Comparison of ENCODE assay signal across 20 cellular contexts in genomic region chr17:57535652-57536018, GRCh38.
DNase-seq lines count a peak whose midpoint lies in the region; ATAC-seq and TF ChIP-seq lines count a peak whose summit lies in the region.
"Had no signal": no experiment of that assay in that cellular context is flagged by ENCODE, and none has a peak within 500 bp of the region (broad histone marks: within the 10 kb centered on the region; RNA-seq: fewer than 3 reads in every experiment).

No MANE protein-coding gene starts in this region.

- 0 out of 4 replicates have a peak, but pooled peaks cover 0 to 8% of the 10 kb centered on the region in 2 experiments for H3K79me1 ChIP-seq in IMR-90 (ENCODE audit: low read depth in 1 of 2, low read length in 2 of 2)

- H2BK120ac ChIP-seq in IMR-90 (ENCODE audit: low read depth, low read length): no peak overlapping the region

- peak overlapping the region; percentile 56 for H3K27ac Mint-ChIP-seq in stimulated activated effector memory CD8-positive, alpha-beta T cell treated with anti-CD3 and anti-CD28 coated beads, Interleukin-12 subunit alpha, Interleukin-12 subunit beta, amount 100 ng/mL, for 72 hours
- H3K27ac Mint-ChIP-seq in WTC11: no peak overlapping the region

- no peak overlapping the region; the same call in 1 of the 2 replicates for H3K14ac ChIP-seq in IMR-90 (replicated peaks; ENCODE audit: low read depth, low read length)

- 0 out of 2 replicates have a peak overlapping the region, but pooled peaks have one; percentile 19 for H3K4ac ChIP-seq in IMR-90 (ENCODE audit: low read depth, low read length)

- no peak overlapping the region for H2BK15ac ChIP-seq in IMR-90 (ENCODE audit: low read depth, low read length)

- no peak for TF ChIP-seq POLR2A in IMR-90 (IDR thresholded peaks at IDR 0.05; ENCODE audit: low read depth, low read length)
- TF ChIP-seq POLR2A in gastrocnemius medialis (IDR thresholded peaks at IDR 0.05): no peak

- H4K8ac ChIP-seq in IMR-90 (ENCODE audit: low read depth in 2 of 2, low read length in 2 of 2): no peak overlapping the region

- TF ChIP-seq CTCF in IMR-90 (conservative IDR thresholded peaks at IDR 0.05; ENCODE audit: low read depth, low read length) (no peak), liver (IDR thresholded peaks at IDR 0.05; ENCODE audit: low read depth, low read length, missing input control) (no peak), WTC11 (IDR thresholded peaks at IDR 0.05) (no peak), gastrocnemius medialis (IDR thresholded peaks at IDR 0.05 in 4 of 5, conservative IDR thresholded peaks at IDR 0.05 in 1 of 5) (no peak)

- BruUV-seq in IMR-90 (replicated peaks; lab: Mats Ljungman, UMichigan): no TSS peak

- no peaks in the 10 kb centered on the region for H4K20me1 ChIP-seq in IMR-90 (ENCODE audit: insufficient read depth, low read length)

- H3K4me1 Mint-ChIP-seq in stimulated activated effector memory CD8-positive, alpha-beta T cell treated with anti-CD3 and anti-CD28 coated beads, Interleukin-12 subunit alpha, Interleukin-12 subunit beta, amount 100 ng/mL, for 72 hours: peaks cover 22% of the 10 kb centered on the region
- H3K4me1 Mint-ChIP-seq in WTC11: peaks cover 32% of the 10 kb centered on the region

- H3K9me1 ChIP-seq in IMR-90 (ENCODE audit: insufficient read depth, low read length): peaks cover 21% of the 10 kb centered on the region

- no peak overlapping the region for H3K56ac ChIP-seq in IMR-90 (ENCODE audit: extremely low read depth, insufficient read depth, low read length)

- no peaks in the 10 kb centered on the region for H3K27me3 ChIP-seq in IMR-90 (ENCODE audit: control insufficient read depth, insufficient read depth, low read length)
- H3K27me3 ChIP-seq in liver (ENCODE audit: control insufficient read depth in 4 of 4, insufficient read depth in 4 of 4, low read length in 3 of 4): no peaks in the 10 kb centered on the region
- no peaks in the 10 kb centered on the region for H3K27me3 ChIP-seq in gastrocnemius medialis
- H3K27me3 ChIP-seq: esophagus squamous epithelium, ovary, tibial nerve had no signal

- ATAC-seq in IMR-90 (ENCODE audit: low read depth) (no peak), WTC11 (no peak), gastrocnemius medialis (no peak)
- ATAC-seq in stimulated activated effector memory CD8-positive, alpha-beta T cell treated with anti-CD3 and anti-CD28 coated beads, Interleukin-12 subunit alpha, Interleukin-12 subunit beta, amount 100 ng/mL, for 72 hours: no peak
- no peak for ATAC-seq in stimulated activated naive CD8-positive, alpha-beta T cell treated with anti-CD3 and anti-CD28 coated beads, Interleukin-15, Interleukin-2, amounts not matched to agents 100 U/mL and 50 U/mL, for 24 hours
- ATAC-seq: effector memory CD8-positive, alpha-beta T cell; sciatic nerve; T-cell had no signal

- H2AFZ ChIP-seq in IMR-90 (replicated peaks; ENCODE audit: low read length, poor library complexity): no peak overlapping the region

- H3K9me3 Mint-ChIP-seq in stimulated activated effector memory CD8-positive, alpha-beta T cell treated with anti-CD3 and anti-CD28 coated beads, Interleukin-12 subunit alpha, Interleukin-12 subunit beta, amount 100 ng/mL, for 72 hours: no peaks in the 10 kb centered on the region
- H3K9me3 Mint-ChIP-seq in WTC11: no peaks in the 10 kb centered on the region
- H3K9me3 Mint-ChIP-seq: effector memory CD8-positive, alpha-beta T cell; T-cell had no signal

- no peak overlapping the region for H4K5ac ChIP-seq in IMR-90 (ENCODE audit: low read depth, low read length)

- H4K91ac ChIP-seq in IMR-90 (ENCODE audit: insufficient read depth, low read depth, low read length): no peak overlapping the region

- WGBS in IMR-90 (ENCODE audit: extremely low coverage in 2 of 2, insufficient read length in 1 of 2), 2 experiments: 60% methylated on average over 2 of the region's 4 CpGs; no CpG with 5 or more reads in 1 of the 2 experiments
- WGBS in liver: 34% methylated on average over 4 of the region's 4 CpGs

- H3K18ac ChIP-seq in IMR-90 (ENCODE audit: low read depth, low read length): no peak overlapping the region

- dilution Hi-C loops in IMR-90 (cut with HindIII; ENCODE audit: low sequenced_read_pairs, unreplicated experiment): no loop called here

- DNase-seq in IMR-90 (no peak), NCI-H82 (lab: John Stamatoyannopoulos, UW) (peak; percentile 99), WTC11 (ENCODE audit: low spot score) (no peak), gastrocnemius medialis (no peak)
- no peak for DNase-seq in stimulated activated effector memory CD8-positive, alpha-beta T cell treated with anti-CD3 and anti-CD28 coated beads, Interleukin-12 subunit alpha, Interleukin-12 subunit beta, amount 100 ng/mL, for 72 hours (ENCODE audit: low spot score in 2 of 2)
- no peak for DNase-seq in stimulated activated naive CD8-positive, alpha-beta T cell treated with anti-CD3 and anti-CD28 coated beads, Interleukin-15, Interleukin-2, amounts not matched to agents 100 U/mL and 50 U/mL, for 24 hours
- DNase-seq: activated CD4-positive, alpha-beta T cell treated with anti-CD3 and anti-CD28 coated beads, Interleukin-2, amount 50 U/mL, for 4 hours; amygdala; central memory CD4-positive, alpha-beta T cell; effector memory CD8-positive, alpha-beta T cell; esophagus squamous epithelium; glutamatergic neuron; left ventricle myocardium inferior; NCI-H1694 treated with DMSO at 0.1 percent for 48 hours; stimulated activated naive CD4-positive, alpha-beta T cell; T-cell had no signal

- H2AK9ac ChIP-seq in IMR-90 (replicated peaks; ENCODE audit: low read depth, low read length, poor library complexity): no peak overlapping the region

- POLR2A ChIA-PET in IMR-90 (lab: Charles Lee; ENCODE audit: unreplicated experiment) (no interaction called here), WTC11 (lab: Charles Lee) (no interaction called here)

- CTCF ChIA-PET in IMR-90 (lab: Yijun Ruan, JAX): no interaction called here
- CTCF ChIA-PET in WTC11 (lab: Charles Lee): no interaction called here

- H2BK20ac ChIP-seq in IMR-90 (ENCODE audit: low read depth, low read length): no peak overlapping the region

- no peak overlapping the region for H3K4me2 ChIP-seq in IMR-90 (ENCODE audit: low read depth, low read length)

- intact Hi-C loops in IMR-90 (cut with micrococcal nuclease): no loop called here
- intact Hi-C loops in gastrocnemius medialis (cut with DNase I; ENCODE audit: low total_unique reads): no loop called here

- H3K4me3 Mint-ChIP-seq in stimulated activated effector memory CD8-positive, alpha-beta T cell treated with anti-CD3 and anti-CD28 coated beads, Interleukin-12 subunit alpha, Interleukin-12 subunit beta, amount 100 ng/mL, for 72 hours: no peak overlapping the region
- H3K4me3 Mint-ChIP-seq in WTC11: no peak overlapping the region
- H3K4me3 Mint-ChIP-seq: effector memory CD8-positive, alpha-beta T cell had no signal

- H3K9me3 ChIP-seq in IMR-90 (ENCODE audit: control insufficient read depth, insufficient read depth, low read length) (peaks cover 2% of the 10 kb centered on the region; the same call in 1 of the 2 replicates), liver (ENCODE audit: control insufficient read depth in 4 of 4, low read length in 3 of 4) (no peaks in the 10 kb centered on the region), gastrocnemius medialis (no peaks in the 10 kb centered on the region)
- H3K9me3 ChIP-seq: esophagus squamous epithelium, left ventricle myocardium inferior, ovary, tibial nerve had no signal

- H3K4me3 ChIP-seq in IMR-90 (ENCODE audit: insufficient read depth, low read depth, low read length) (no peak overlapping the region), liver (ENCODE audit: low read depth in 1 of 3, low read length in 3 of 3) (no peak overlapping the region), gastrocnemius medialis (no peak overlapping the region)
- H3K4me3 ChIP-seq: esophagus squamous epithelium, left ventricle myocardium inferior, ovary, tibial nerve had no signal

- no peak overlapping the region for H2BK5ac ChIP-seq in IMR-90 (ENCODE audit: low read depth, low read length, poor library complexity, severe bottlenecking)

- H3K36me3 Mint-ChIP-seq in stimulated activated effector memory CD8-positive, alpha-beta T cell treated with anti-CD3 and anti-CD28 coated beads, Interleukin-12 subunit alpha, Interleukin-12 subunit beta, amount 100 ng/mL, for 72 hours: peaks cover 6% of the 10 kb centered on the region
- H3K36me3 Mint-ChIP-seq in WTC11: no peaks in the 10 kb centered on the region

- H3K9ac ChIP-seq in IMR-90 (ENCODE audit: low read depth, low read length) (no peak overlapping the region), liver (ENCODE audit: low read depth in 1 of 2, low read length in 2 of 2) (no peak overlapping the region)

- H3K23ac ChIP-seq in IMR-90 (ENCODE audit: low read depth, low read length): no peak overlapping the region

- TF ChIP-seq RAD21 in IMR-90 (IDR thresholded peaks at IDR 0.05; ENCODE audit: low read length): no peak
- peak in 1 of 2 donors; percentile 13 for TF ChIP-seq RAD21 in liver (IDR thresholded peaks at IDR 0.05)

- in situ Hi-C loops in IMR-90 (cut with MboI; ENCODE audit: low sequenced_read_pairs): no loop called here
- in situ Hi-C loops in gastrocnemius medialis (cut with MboI; ENCODE audit: low sequenced_read_pairs in 4 of 4): no loop called here

- H3K4me1 ChIP-seq in IMR-90 (ENCODE audit: control insufficient read depth, insufficient read depth, low read length) (peaks cover 6% of the 10 kb centered on the region), liver (ENCODE audit: control insufficient read depth in 4 of 4, insufficient read depth in 4 of 4, low read length in 3 of 4) (peaks cover 6 to 22% (median 13%) of the 10 kb centered on the region in 4 donors), gastrocnemius medialis (peaks cover 13 to 18% of the 10 kb centered on the region in 2 donors)

- H3K27ac ChIP-seq in IMR-90 (ENCODE audit: insufficient read depth, low read length) (no peak overlapping the region), liver (ENCODE audit: low read depth in 1 of 2, low read length in 2 of 2) (no peak overlapping the region), gastrocnemius medialis (no peak overlapping the region)
- H3K27ac ChIP-seq: esophagus squamous epithelium, left ventricle myocardium inferior, ovary, tibial nerve had no signal

- H2AK5ac ChIP-seq in IMR-90 (ENCODE audit: low read depth, low read length): no peak overlapping the region; the same call in 1 of the 2 replicates

- H3K27me3 Mint-ChIP-seq in WTC11 (ENCODE audit: low read depth): no peaks in the 10 kb centered on the region
- H3K27me3 Mint-ChIP-seq: effector memory CD8-positive, alpha-beta T cell; T-cell had no signal

- H3K36me3 ChIP-seq in IMR-90 (ENCODE audit: control insufficient read depth, insufficient read depth, low read length): no peaks in the 10 kb centered on the region
- H3K36me3 ChIP-seq in liver (ENCODE audit: control insufficient read depth in 4 of 4, insufficient read depth in 3 of 4, low read depth in 1 of 4, low read length in 3 of 4): no peaks in the 10 kb centered on the region
- H3K36me3 ChIP-seq in gastrocnemius medialis: no peaks in the 10 kb centered on the region
- H3K36me3 ChIP-seq: left ventricle myocardium inferior, ovary, tibial nerve had no signal

TF ChIP-seq in IMR-90, 13 proteins besides CTCF, POLR2A, EP300 and RAD21 (continues in another document):
- TF ChIP-seq CEBPB (IDR thresholded peaks at IDR 0.05; ENCODE audit: low read depth, low read length): no peak

TF ChIP-seq in liver, 16 proteins besides CTCF, POLR2A, EP300 and RAD21 (continues in another document):
- no peak for TF ChIP-seq NR2F2 (IDR thresholded peaks at IDR 0.05)

TF ChIP-seq in WTC11, 78 proteins besides CTCF, POLR2A, EP300 and RAD21 (continues in another document):
- TF ChIP-seq TEAD1 (CRISPR knock-in tag; IDR thresholded peaks at IDR 0.05): no peak
